7 cellular contexts compared by ENCODE assay signal in the genomic region with DNA sequence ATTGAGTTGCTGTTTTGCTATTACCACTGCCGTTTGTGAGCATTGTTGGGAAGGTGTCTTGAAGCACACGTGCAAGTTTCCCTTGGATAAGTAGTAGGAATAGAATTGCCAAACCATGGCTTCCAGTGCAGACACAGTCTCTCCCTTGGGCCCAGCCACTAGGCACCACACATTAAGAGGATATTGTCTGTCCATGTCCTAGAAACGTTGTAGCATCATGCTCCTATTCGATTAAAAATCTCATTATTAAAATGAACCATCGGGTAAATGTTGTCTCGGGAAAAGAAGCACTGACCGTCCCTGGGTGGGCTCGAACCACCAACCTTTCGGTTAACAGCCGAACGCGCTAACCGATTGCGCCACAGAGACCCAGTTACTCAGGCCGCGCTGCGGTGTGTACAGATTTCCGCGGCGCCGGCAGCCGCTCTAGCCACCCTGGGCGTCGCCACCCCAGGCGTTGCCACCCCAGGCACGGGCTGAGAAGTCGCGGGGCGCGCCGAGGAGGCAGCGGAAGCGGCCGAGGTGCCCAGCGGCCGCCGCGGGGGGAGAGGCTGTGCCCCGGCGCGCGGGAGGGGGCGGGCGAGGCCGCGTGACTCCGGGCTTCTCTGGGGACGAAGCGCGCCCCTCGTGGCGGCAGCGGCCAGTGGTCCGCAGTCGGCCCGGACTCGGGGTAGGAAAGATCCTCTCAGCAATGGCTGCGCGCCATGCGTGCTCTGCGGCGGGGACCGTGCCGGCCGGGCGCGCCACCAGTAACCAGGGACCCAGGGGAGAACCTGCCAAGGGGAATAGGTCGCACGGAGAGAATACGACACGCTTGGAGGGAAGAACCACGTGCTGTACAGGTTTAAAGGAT. TPM values are rescaled to one million over a fixed set of nuclear protein-coding genes. Genes with fewer than 3 reads are reported as not detected.
DNase-seq lines count a peak whose midpoint lies in the region; ATAC-seq, FAIRE-seq and TF ChIP-seq lines count a peak whose summit lies in the region.

No MANE protein-coding gene starts in this region.

- DNase-seq in GM18507 (ENCODE audit: extremely low spot score, insufficient read length, low read depth) (peak; percentile 79), NCI-H2107 (lab: John Stamatoyannopoulos, UW) (peak; percentile 66), K562 (ENCODE audit: extremely low read depth in 1 of 4, low spot score in 3 of 4) (peak; percentile 85 to 89 (median 86)), skeletal muscle cell (ENCODE audit: low read depth) (peak; percentile 79)

- peak; percentile 53 to 77 (median 58) for TF ChIP-seq CTCF in K562 (IDR thresholded peaks at IDR 0.05 in 2 of 3, conservative IDR thresholded peaks at IDR 0.05 in 1 of 3; ENCODE audit: insufficient read depth in 2 of 3, low read depth in 1 of 3, low read length in 3 of 3)

- H3K79me2 ChIP-seq in K562 (ENCODE audit: control insufficient read depth, insufficient read depth, low read length): no peaks in the 10 kb centered on the region

- H3K27me3 ChIP-seq in K562 (ENCODE audit: control insufficient read depth in 2 of 2, insufficient read depth in 2 of 2, low read length in 2 of 2) (no peaks in the 10 kb centered on the region), iPS-15b (ENCODE audit: control insufficient read depth, insufficient read depth, low read length) (peaks cover 16% of the 10 kb centered on the region)

- TF ChIP-seq RAD21 in K562 (CRISPR knock-in tag; conservative IDR thresholded peaks at IDR 0.05 in 1 of 2, IDR thresholded peaks at IDR 0.05 in 1 of 2): peak; percentile 26 to 39; a peak in 3 of 4 replicates

- TF ChIP-seq POLR2A in K562 (conservative IDR thresholded peaks at IDR 0.05): peak; percentile 51

- H3K4me1 ChIP-seq in K562 (replicated peaks in 1 of 2; ENCODE audit: control insufficient read depth in 2 of 2, insufficient read depth in 2 of 2, low read length in 2 of 2): peaks cover 5 to 9% of the 10 kb centered on the region in 2 experiments; a peak in 4 of 5 replicates
- H3K4me1 ChIP-seq in iPS-15b (ENCODE audit: control insufficient read depth, insufficient read depth, low read length): peaks cover 4% of the 10 kb centered on the region

- H3K4me3 ChIP-seq in K562: peak overlapping the region; percentile 57
- H3K4me3 ChIP-seq in iPS-15b (ENCODE audit: low read depth, low read length): peak overlapping the region; percentile 85
- peak overlapping the region; percentile 50 for H3K4me3 ChIP-seq in skeletal muscle cell (ENCODE audit: low read depth, low read length)

- ATAC-seq in HG02981 (IDR thresholded peaks at IDR 0.05; ENCODE audit: unreplicated experiment): peak; percentile 90
- ATAC-seq in K562: peak; percentile 97

- peak overlapping the region; percentile 81; the same call in 2 of the 3 replicates for H3K27ac ChIP-seq in K562 (ENCODE audit: extremely low read depth, low read depth, low read length)

- 2% methylated on average over 22 of the region's 72 CpGs for WGBS in K562 (ENCODE audit: insufficient coverage, low coverage, missing lambda C conversion rate)

- H2AFZ ChIP-seq in K562 (ENCODE audit: low read depth, low read length): peak overlapping the region; percentile 94

- CTCF ChIA-PET in K562 (lab: Yijun Ruan, JAX; ENCODE audit: low intra/inter-chr PET ratio): no interaction called here

- H3K4me2 ChIP-seq in K562 (ENCODE audit: insufficient read depth, low read length): peak overlapping the region; percentile 91

- intact Hi-C loops in K562 (cut with micrococcal nuclease): loop anchor here (5.0 to 10.0 kb wide), 3 partner anchors 57 to 209 kb away; partner anchors contain the start of genes HMGB1 and USPL1

- H3K36me3 ChIP-seq in K562 (ENCODE audit: control insufficient read depth, insufficient read depth, low read length) (no peaks in the 10 kb centered on the region), iPS-15b (ENCODE audit: control insufficient read depth, insufficient read depth, low read length) (no peaks in the 10 kb centered on the region)

- peak overlapping the region; percentile 79 to 91 for H3K9ac ChIP-seq in K562 (ENCODE audit: insufficient read depth in 1 of 2, low read depth in 2 of 2, low read length in 2 of 2)
- peak overlapping the region; percentile 41 for H3K9ac ChIP-seq in iPS-15b (ENCODE audit: low read depth, low read length)

- BruUV-seq in K562 (replicated peaks; lab: Mats Ljungman, UMichigan): TSS peak; percentile 100

- no peaks in the 10 kb centered on the region for H4K20me1 ChIP-seq in K562 (replicated peaks; ENCODE audit: control insufficient read depth, insufficient read depth, low read length)

- no peak for TF ChIP-seq EP300 in K562 (IDR thresholded peaks at IDR 0.05; ENCODE audit: low read length)

- peak; percentile 85 for FAIRE-seq in GM18507 (lab: Jason Lieb, UNC)
- FAIRE-seq in TTC549 (lab: Jason Lieb, UNC): peak; percentile 77
- peak; percentile 67 for FAIRE-seq in K562 (lab: Jason Lieb, UNC)

- in situ Hi-C loops in K562 (cut with MboI): no loop called here

- POLR2A ChIA-PET in K562 (lab: Yijun Ruan, JAX): no interaction called here

- H3K9me3 ChIP-seq in K562 (replicated peaks; ENCODE audit: control insufficient read depth, insufficient read depth, low read depth, low read length) (no peaks in the 10 kb centered on the region), iPS-15b (ENCODE audit: control insufficient read depth, insufficient read depth, low read length) (no peaks in the 10 kb centered on the region)

- H3K9me1 ChIP-seq in K562 (ENCODE audit: control insufficient read depth, insufficient read depth, low read length): no peaks in the 10 kb centered on the region

TF ChIP-seq in K562, 482 proteins besides CTCF, POLR2A, EP300 and RAD21 (continues in another document):
- peak; percentile 28 for TF ChIP-seq BRF1 (IDR thresholded peaks at IDR 0.05; ENCODE audit: borderline replicate concordance, extremely low read depth, insufficient read length)
- TF ChIP-seq ZNF764 (CRISPR knock-in tag; IDR thresholded peaks at IDR 0.05; ENCODE audit: low read depth): peak; percentile 65; the same call in 1 of the 2 replicates
- TF ChIP-seq, protein P1, sequence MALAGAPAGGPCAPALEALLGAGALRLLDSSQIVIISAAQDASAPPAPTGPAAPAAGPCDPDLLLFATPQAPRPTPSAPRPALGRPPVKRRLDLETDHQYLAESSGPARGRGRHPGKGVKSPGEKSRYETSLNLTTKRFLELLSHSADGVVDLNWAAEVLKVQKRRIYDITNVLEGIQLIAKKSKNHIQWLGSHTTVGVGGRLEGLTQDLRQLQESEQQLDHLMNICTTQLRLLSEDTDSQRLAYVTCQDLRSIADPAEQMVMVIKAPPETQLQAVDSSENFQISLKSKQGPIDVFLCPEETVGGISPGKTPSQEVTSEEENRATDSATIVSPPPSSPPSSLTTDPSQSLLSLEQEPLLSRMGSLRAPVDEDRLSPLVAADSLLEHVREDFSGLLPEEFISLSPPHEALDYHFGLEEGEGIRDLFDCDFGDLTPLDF (CRISPR knock-in tag; IDR thresholded peaks at IDR 0.05): no peak
- no peak for TF ChIP-seq ATF6 (CRISPR knock-in tag; IDR thresholded peaks at IDR 0.05)
- 0 out of 2 replicates have a peak, but pooled peaks have one; percentile 30 for TF ChIP-seq SP1 (CRISPR knock-in tag; IDR thresholded peaks at IDR 0.05)
- TF ChIP-seq ZFX (CRISPR knock-in tag; IDR thresholded peaks at IDR 0.05): peak; percentile 79
- TF ChIP-seq ZNF239 (CRISPR knock-in tag; IDR thresholded peaks at IDR 0.05): no peak
- TF ChIP-seq MAZ (CRISPR knock-in tag; conservative IDR thresholded peaks at IDR 0.05 in 1 of 2, IDR thresholded peaks at IDR 0.05 in 1 of 2): peak in 1 of 2 experiments; percentile 87; a peak in 3 of 4 replicates
- TF ChIP-seq, protein P2, sequence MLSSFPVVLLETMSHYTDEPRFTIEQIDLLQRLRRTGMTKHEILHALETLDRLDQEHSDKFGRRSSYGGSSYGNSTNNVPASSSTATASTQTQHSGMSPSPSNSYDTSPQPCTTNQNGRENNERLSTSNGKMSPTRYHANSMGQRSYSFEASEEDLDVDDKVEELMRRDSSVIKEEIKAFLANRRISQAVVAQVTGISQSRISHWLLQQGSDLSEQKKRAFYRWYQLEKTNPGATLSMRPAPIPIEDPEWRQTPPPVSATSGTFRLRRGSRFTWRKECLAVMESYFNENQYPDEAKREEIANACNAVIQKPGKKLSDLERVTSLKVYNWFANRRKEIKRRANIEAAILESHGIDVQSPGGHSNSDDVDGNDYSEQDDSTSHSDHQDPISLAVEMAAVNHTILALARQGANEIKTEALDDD (IDR thresholded peaks at IDR 0.05): 0 out of 2 replicates have a peak, but pooled peaks have one; percentile 49

RNA-seq across cellular contexts. Expression of gene USPL1, which starts 56.2 kb away (rescaled TPM):
- total RNA-seq in K562 (2011; cell fraction: chromatin; rRNA removed; ENCODE audit: low replicate concordance): 16.5 and 32.0 TPM in 2 replicates
- total RNA-seq in K562 (2011; cell fraction: nucleolus; rRNA removed): 7.8 and 10.3 TPM in 2 replicates
- 13.6 and 16.8 TPM in 2 replicates for total RNA-seq in K562 (2011; cell fraction: nucleoplasm; rRNA removed)
- total RNA-seq in K562 (2014; rRNA removed) (7.2 and 8.8 TPM in 2 replicates), K562 (2014; rRNA removed; fragmentation: Illumina TruSeq; extraction: Trizol) (15.4 TPM in 2 replicates), K562 (2015; rRNA removed; fragmentation: Illumina TruSeq; extraction: Trizol) (12.0 and 12.9 TPM in 2 replicates), K562 (2021) (10.1 and 10.2 TPM in 2 replicates)
- polyA plus RNA-seq in K562 (2011; rRNA removed) (15.2 and 18.0 TPM in 2 replicates), K562 (2014; fragmentation: Illumina TruSeq; extraction: Trizol) (14.5 and 16.9 TPM in 2 replicates), K562 (2014; fragmentation: Nextera tagmentation; extraction: Ambion mirVana) (10 to 100 TPM in 1 of 2 experiments, 1 to 10 TPM in 1; 5.5 to 12.0 TPM), K562 (2014; rRNA removed) (12.0 and 12.4 TPM in 2 replicates)
- 4.0 and 6.8 TPM in 2 replicates for polyA plus RNA-seq in K562 (2011; cell fraction: cytosol; rRNA removed)
- 18.2 and 21.1 TPM in 2 replicates for polyA plus RNA-seq in K562 (2011; cell fraction: nucleus; rRNA removed)
- polyA plus RNA-seq in K562 (2012): 6.7 and 7.6 TPM in 2 replicates
- 16.7 and 22.3 TPM in 2 replicates for polyA minus RNA-seq in K562 (2011; rRNA and poly(A)+ RNA removed)
- polyA minus RNA-seq in K562 (2011; cell fraction: cytosol; rRNA and poly(A)+ RNA removed): 5.5 and 6.8 TPM in 2 replicates
- polyA minus RNA-seq in K562 (2011; cell fraction: nucleus; rRNA and poly(A)+ RNA removed): 10.5 and 18.7 TPM in 2 replicates

Comparison
In these comparisons a context has a peak if more than half of its experiments do, and no peak if none do; other contexts are left out.
1. Peak in every context shown above with its lines: DNase-seq, ATAC-seq, H3K4me3 ChIP-seq and H3K27ac ChIP-seq.